In the genomic region with DNA sequence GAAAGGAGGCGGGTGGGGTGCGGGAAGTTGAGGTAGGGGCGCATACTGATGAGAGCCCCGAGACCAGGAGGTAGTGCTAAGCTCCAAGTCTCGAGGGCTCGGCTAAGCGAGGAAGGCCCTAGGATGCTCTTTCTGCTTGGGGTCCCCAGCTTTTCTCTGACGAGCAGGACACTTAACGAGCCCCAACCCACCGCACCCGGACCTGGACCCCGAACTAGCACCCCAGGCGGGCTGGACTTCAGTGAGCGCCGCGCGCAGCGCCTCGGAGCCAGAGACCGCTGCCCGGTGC, we compare ENCODE assay signal across 11 cellular contexts. TPM values are rescaled to one million over a fixed set of nuclear protein-coding genes. Genes with fewer than 3 reads are reported as not detected.
DNase-seq lines count a peak whose midpoint lies in the region; ATAC-seq and TF ChIP-seq lines count a peak whose summit lies in the region.
"Had no signal": no experiment of that assay in that cellular context is flagged by ENCODE, and none has a peak within 500 bp of the region (broad histone marks: within the 10 kb centered on the region; RNA-seq: fewer than 3 reads in every experiment).

No MANE protein-coding gene starts in this region.

- DNase-seq in natural killer cell = no peak
- no peak for DNase-seq in natural killer cell treated with Interleukin-12 subunit alpha and Interleukin-12 subunit beta and Interleukin-15 and Interleukin-18, amount 100 ng/mL, for 72 hours (ENCODE audit: low spot score)
- no peak for DNase-seq in endodermal cell
- no peak for DNase-seq in neural crest cell (ENCODE audit: low read depth, low spot score)
- no peak for DNase-seq in NCI-H1694 treated with DMSO at 0.1 percent for 48 hours (lab: John Stamatoyannopoulos, UW)
- DNase-seq in AG20443 (ENCODE audit: low spot score) = no peak
- DNase-seq in HUDEP-2 (lab: John Stamatoyannopoulos, UW; ENCODE audit: unreplicated experiment in 76 of 76) = no peak

- H3K36me3 Mint-ChIP-seq in natural killer cell (no peaks in the 10 kb centered on the region), endodermal cell (ENCODE audit: low read depth) (no peaks in the 10 kb centered on the region), neural crest cell (ENCODE audit: low read depth) (no peaks in the 10 kb centered on the region)
- no peaks in the 10 kb centered on the region for H3K36me3 Mint-ChIP-seq in natural killer cell treated with Interleukin-12 subunit alpha and Interleukin-12 subunit beta and Interleukin-15 and Interleukin-18, amount 100 ng/mL, for 72 hours

- no peak overlapping the region for H3K27ac ChIP-seq in endodermal cell (ENCODE audit: low read depth, low read length)

- ATAC-seq in natural killer cell (no peak), GM18870 (IDR thresholded peaks at IDR 0.05; ENCODE audit: unreplicated experiment) (no peak)
- ATAC-seq in natural killer cell treated with Interleukin-12 subunit alpha and Interleukin-12 subunit beta and Interleukin-15 and Interleukin-18, amount 100 ng/mL, for 72 hours = no peak

- peak overlapping the region; percentile 74 for H3K4me3 ChIP-seq in endodermal cell (ENCODE audit: low read length)

- no peak for TF ChIP-seq CTCF in natural killer cell (IDR thresholded peaks at IDR 0.05)
- TF ChIP-seq CTCF in endodermal cell (conservative IDR thresholded peaks at IDR 0.05) = no peak
- no peak for TF ChIP-seq CTCF in neural crest cell (conservative IDR thresholded peaks at IDR 0.05)

- H3K27me3 Mint-ChIP-seq in natural killer cell (ENCODE audit: low read depth in 2 of 2) (peaks cover 46 to 69% of the 10 kb centered on the region in 2 donors), endodermal cell (ENCODE audit: insufficient read depth) (peaks cover 99% of the 10 kb centered on the region), neural crest cell (ENCODE audit: low read depth) (peaks cover 96% of the 10 kb centered on the region)
- peaks cover 39 to 64% of the 10 kb centered on the region in 2 donors for H3K27me3 Mint-ChIP-seq in natural killer cell treated with Interleukin-12 subunit alpha and Interleukin-12 subunit beta and Interleukin-15 and Interleukin-18, amount 100 ng/mL, for 72 hours

- H3K27me3 ChIP-seq in endodermal cell (ENCODE audit: control insufficient read depth, insufficient read depth, low read length, poor library complexity, severe bottlenecking) = peaks cover 98% of the 10 kb centered on the region

- peaks cover 22 to 39% of the 10 kb centered on the region in 2 donors for H3K4me1 Mint-ChIP-seq in natural killer cell
- H3K4me1 Mint-ChIP-seq in natural killer cell treated with Interleukin-12 subunit alpha and Interleukin-12 subunit beta and Interleukin-15 and Interleukin-18, amount 100 ng/mL, for 72 hours (ENCODE audit: low read depth in 2 of 2) = peaks cover 29 to 34% of the 10 kb centered on the region in 2 donors
- peaks cover 21% of the 10 kb centered on the region for H3K4me1 Mint-ChIP-seq in endodermal cell
- H3K4me1 Mint-ChIP-seq in neural crest cell = peaks cover 66% of the 10 kb centered on the region

- no peaks in the 10 kb centered on the region for H3K9me3 Mint-ChIP-seq in natural killer cell
- H3K9me3 Mint-ChIP-seq in natural killer cell treated with Interleukin-12 subunit alpha and Interleukin-12 subunit beta and Interleukin-15 and Interleukin-18, amount 100 ng/mL, for 72 hours = no peaks in the 10 kb centered on the region
- no peaks in the 10 kb centered on the region for H3K9me3 Mint-ChIP-seq in endodermal cell
- H3K9me3 Mint-ChIP-seq in neural crest cell = no peaks in the 10 kb centered on the region
- H3K9me3 Mint-ChIP-seq: activated naive CD8-positive, alpha-beta T cell treated with anti-CD3 and anti-CD28 coated beads, Interleukin-2, amount 50 U/mL, for 24 hours; stimulated activated naive B cell treated with anti-CD40 and anti-IgM and Interleukin-4, amounts not matched to agents 10 μg/mL and 1 μg/mL and 100 μg/mL, for 72 hours had no signal

- H3K4me1 ChIP-seq in endodermal cell (ENCODE audit: control insufficient read depth, insufficient read depth, low read length) = peaks cover 5% of the 10 kb centered on the region

- WGBS in endodermal cell (ENCODE audit: insufficient coverage in 1 of 2, insufficient read length in 1 of 2), 2 experiments = 13 to 40% methylated on average over 3 to 21 of the region's 21 CpGs

- no peak overlapping the region for H3K9ac ChIP-seq in endodermal cell (ENCODE audit: extremely low read depth, low read length, poor library complexity, severe bottlenecking)

- no peaks in the 10 kb centered on the region for H3K36me3 ChIP-seq in endodermal cell (ENCODE audit: control insufficient read depth, insufficient read depth, low read length)

- no peak overlapping the region for H3K27ac Mint-ChIP-seq in natural killer cell
- no peak overlapping the region for H3K27ac Mint-ChIP-seq in natural killer cell treated with Interleukin-12 subunit alpha and Interleukin-12 subunit beta and Interleukin-15 and Interleukin-18, amount 100 ng/mL, for 72 hours
- H3K27ac Mint-ChIP-seq in endodermal cell = no peak overlapping the region
- H3K27ac Mint-ChIP-seq in neural crest cell (ENCODE audit: unreplicated experiment) = no peak overlapping the region
- H3K27ac Mint-ChIP-seq: activated CD8-positive, alpha-beta T cell treated with anti-CD3 and anti-CD28 coated beads, Interleukin-2, amount 10 ng/mL, durations not matched to agents 7 days and 5 days; activated naive CD8-positive, alpha-beta T cell treated with anti-CD3 and anti-CD28 coated beads, Interleukin-2, amount 50 U/mL, for 24 hours; stimulated activated naive B cell treated with anti-CD40 and anti-IgM and Interleukin-4, amounts not matched to agents 10 μg/mL and 1 μg/mL and 100 μg/mL, for 72 hours had no signal

- intact Hi-C loops in natural killer cell (cut with micrococcal nuclease) = loop anchor here (1.0 kb wide), 1 partner anchor 53 kb away; no protein-coding TSS in a partner anchor

- peak overlapping the region; percentile 21 for H3K4me3 Mint-ChIP-seq in natural killer cell
- H3K4me3 Mint-ChIP-seq in natural killer cell treated with Interleukin-12 subunit alpha and Interleukin-12 subunit beta and Interleukin-15 and Interleukin-18, amount 100 ng/mL, for 72 hours = no peak overlapping the region
- peak overlapping the region; percentile 56 for H3K4me3 Mint-ChIP-seq in endodermal cell
- H3K4me3 Mint-ChIP-seq in neural crest cell = peak overlapping the region; percentile 87
- H3K4me3 Mint-ChIP-seq: activated CD8-positive, alpha-beta T cell treated with anti-CD3 and anti-CD28 coated beads, Interleukin-2, amount 10 ng/mL, durations not matched to agents 7 days and 5 days; activated naive CD8-positive, alpha-beta T cell treated with anti-CD3 and anti-CD28 coated beads, Interleukin-2, amount 50 U/mL, for 24 hours had no signal

- H3K9me3 ChIP-seq in endodermal cell (ENCODE audit: control insufficient read depth, low read length) = no peaks in the 10 kb centered on the region

RNA-seq across cellular contexts. Expression of a gene that starts 4.7 kb away (rescaled TPM):
- total RNA-seq in natural killer cell (not detected), endodermal cell (under 1 TPM; 0.20 to 0.38 TPM), neural crest cell (0.63 and 0.80 TPM in 2 replicates)
- total RNA-seq in natural killer cell treated with Interleukin-12 subunit alpha and Interleukin-12 subunit beta and Interleukin-15 and Interleukin-18, amount 100 ng/mL, for 72 hours = not detected
- polyA plus RNA-seq in endodermal cell (2013, experiment 1 of 2) = 31.0 TPM
- polyA plus RNA-seq in endodermal cell (2013, experiment 2 of 2) = 38.9 TPM
- total RNA-seq: activated CD8-positive, alpha-beta T cell treated with anti-CD3 and anti-CD28 coated beads, Interleukin-2, amount 10 ng/mL, durations not matched to agents 7 days and 5 days had no signal

RNA-seq across cellular contexts. Expression of a gene that starts 5.0 kb away (rescaled TPM):
- total RNA-seq in natural killer cell = not detected
- not detected for total RNA-seq in natural killer cell treated with Interleukin-12 subunit alpha and Interleukin-12 subunit beta and Interleukin-15 and Interleukin-18, amount 100 ng/mL, for 72 hours
- total RNA-seq in endodermal cell = 1 to 10 TPM; 1.9 to 4.6 TPM
- 1.9 TPM for polyA plus RNA-seq in endodermal cell (2013, experiment 1 of 2)
- 2.2 TPM for polyA plus RNA-seq in endodermal cell (2013, experiment 2 of 2)
- 0.32 and 0.35 TPM in 2 replicates for total RNA-seq in neural crest cell

RNA-seq across cellular contexts. Expression of a gene that starts 18.7 kb away (rescaled TPM):
- total RNA-seq in natural killer cell = 1 to 10 TPM in 2 of 3 donors, under 1 TPM in 1; 0.58 to 3.0 (median 2.2) TPM
- total RNA-seq in natural killer cell treated with Interleukin-12 subunit alpha and Interleukin-12 subunit beta and Interleukin-15 and Interleukin-18, amount 100 ng/mL, for 72 hours = 100 to 1,000 TPM in 1 of 2 donors, 10 to 100 TPM in 1; 37.4 to 103 TPM
- 10 to 100 TPM; 60.5 to 87.4 TPM for total RNA-seq in endodermal cell
- polyA plus RNA-seq in endodermal cell (2013, experiment 1 of 2) = 89.3 TPM
- 86.0 TPM for polyA plus RNA-seq in endodermal cell (2013, experiment 2 of 2)
- 88.0 and 91.2 TPM in 2 replicates for total RNA-seq in neural crest cell

RNA-seq across cellular contexts. Expression of a gene that starts 25.5 kb away (rescaled TPM):
- total RNA-seq in natural killer cell (10 to 100 TPM; 14.6 to 18.4 (median 15.4) TPM), endodermal cell (10 to 100 TPM; 50.2 to 64.8 TPM), neural crest cell (45.2 and 45.7 TPM in 2 replicates)
- 10 to 100 TPM; 13.7 to 21.1 TPM for total RNA-seq in natural killer cell treated with Interleukin-12 subunit alpha and Interleukin-12 subunit beta and Interleukin-15 and Interleukin-18, amount 100 ng/mL, for 72 hours
- polyA plus RNA-seq in endodermal cell (2013, experiment 1 of 2) = 52.3 TPM
- 46.9 TPM for polyA plus RNA-seq in endodermal cell (2013, experiment 2 of 2)

RNA-seq across cellular contexts. Expression of a gene that starts 46.8 kb away (rescaled TPM):
- not detected for total RNA-seq in natural killer cell
- total RNA-seq in natural killer cell treated with Interleukin-12 subunit alpha and Interleukin-12 subunit beta and Interleukin-15 and Interleukin-18, amount 100 ng/mL, for 72 hours = not detected
- under 1 TPM; 0.42 to 0.51 TPM for total RNA-seq in endodermal cell
- polyA plus RNA-seq in endodermal cell (2013, experiment 1 of 2) = 18.3 TPM
- polyA plus RNA-seq in endodermal cell (2013, experiment 2 of 2) = 16.8 TPM
- total RNA-seq in neural crest cell = 0.70 and 1.3 TPM in 2 replicates
- total RNA-seq: activated CD8-positive, alpha-beta T cell treated with anti-CD3 and anti-CD28 coated beads, Interleukin-2, amount 10 ng/mL, durations not matched to agents 7 days and 5 days had no signal

Comparison
In these comparisons a context has a peak if more than half of its experiments do, and no peak if none do; other contexts are left out.
1. RNA of a gene that starts 18.7 kb away (total RNA-seq): 37.4 to 103 TPM in natural killer cell treated with Interleukin-12 subunit alpha and Interleukin-12 subunit beta and Interleukin-15 and Interleukin-18, amount 100 ng/mL, for 72 hours, 88.0 to 91.2 TPM in neural crest cell and 60.5 to 87.4 TPM in endodermal cell; 0.58 to 3.0 TPM in natural killer cell; every median in the first group is over 4 times any median in the second.